ENCODE assay signal across 22 cellular contexts in genomic region chr22:49734390-49734789, GRCh38.
"Had no signal": no experiment of that assay in that cellular context is flagged by ENCODE, and none has a peak within 500 bp of the region (broad histone marks: within the 10 kb centered on the region; RNA-seq: fewer than 3 reads in every experiment).

No MANE protein-coding gene starts in this region.

- H3K9ac ChIP-seq: neural progenitor cell had no signal

- H3K27me3 ChIP-seq: neural progenitor cell had no signal

- H3K9me3 ChIP-seq: thoracic aorta had no signal

- H3K27ac Mint-ChIP-seq: activated CD8-positive, alpha-beta T cell treated with anti-CD3 and anti-CD28 coated beads for 36 hours; activated naive CD4-positive, alpha-beta T cell treated with anti-CD3 and anti-CD28 coated beads, Interleukin-2, amount 50 U/mL, for 72 hours; activated T-helper 1 cell treated with anti-CD3 and anti-CD28 coated beads, Interleukin-12 subunit alpha, Interleukin-12 subunit beta, Interleukin-2, Interleukin-4 antibody, amounts not matched to agents 30 ng/mL and 10 ng/mL and 1 ng/mL, durations not matched to agents 14 hours and 24 hours and 36 hours; brain; dendritic cell treated with granulocyte-macrophage colony-stimulating factor and Interleukin-4, amounts not matched to agents 40 ng/mL and 50 ng/mL, for 4 days; mesothelial cell of epicardium; neural progenitor cell; stimulated activated naive B cell treated with anti-CD40 and anti-IgM and Interleukin-4, amounts not matched to agents 10 μg/mL and 1 μg/mL and 100 μg/mL, for 72 hours; T-helper 17 cell; type B pancreatic cell had no signal

- H3K9me3 Mint-ChIP-seq: activated CD8-positive, alpha-beta T cell treated with anti-CD3 and anti-CD28 coated beads for 36 hours; activated T-helper 1 cell treated with anti-CD3 and anti-CD28 coated beads, Interleukin-12 subunit alpha, Interleukin-12 subunit beta, Interleukin-2, Interleukin-4 antibody, amounts not matched to agents 30 ng/mL and 10 ng/mL and 1 ng/mL, durations not matched to agents 14 hours and 24 hours and 36 hours had no signal

- ATAC-seq: activated CD8-positive, alpha-beta T cell treated with anti-CD3 and anti-CD28 coated beads for 36 hours; activated naive CD4-positive, alpha-beta T cell treated with anti-CD3 and anti-CD28 coated beads, Interleukin-2, amount 50 U/mL, for 72 hours; stimulated activated naive B cell treated with anti-CD40 and anti-IgM and Interleukin-4, amounts not matched to agents 10 μg/mL and 1 μg/mL and 100 μg/mL, for 72 hours; T-helper 17 cell had no signal

- H3K36me3 ChIP-seq: heart right ventricle, left ventricle myocardium inferior, neural progenitor cell, sigmoid colon, thoracic aorta had no signal

- DNase-seq: activated CD4-positive, alpha-beta T cell treated with anti-CD3 and anti-CD28 coated beads for 48 hours; activated CD8-positive, alpha-beta T cell treated with anti-CD3 and anti-CD28 coated beads for 36 hours; effector CD4-positive, alpha-beta T cell; erythroblast; foreskin fibroblast; heart right ventricle; left ventricle myocardium inferior; sigmoid colon; stimulated activated CD4-positive, alpha-beta T cell treated with anti-CD3 and anti-CD28 coated beads, Interleukin-2, amount 100 ng/mL, for 48 hours; stimulated activated CD8-positive, alpha-beta memory T cell treated with anti-CD3 and anti-CD28 coated beads, Interleukin-4, amount 100 ng/mL, for 48 hours; stimulated activated naive B cell treated with anti-CD40 and anti-IgM and Interleukin-4, amounts not matched to agents 10 μg/mL and 1 μg/mL and 100 μg/mL, for 72 hours; SW 1271; T-helper 17 cell had no signal

- H3K4me3 ChIP-seq: heart right ventricle, left ventricle myocardium inferior, neural progenitor cell, sigmoid colon, smooth muscle cell, thoracic aorta had no signal

- H3K36me3 Mint-ChIP-seq: brain, mesothelial cell of epicardium, neural progenitor cell, type B pancreatic cell had no signal

- H3K4me1 ChIP-seq: heart right ventricle, left ventricle myocardium inferior, neural progenitor cell, sigmoid colon had no signal

- H3K27ac ChIP-seq: heart right ventricle, left ventricle myocardium inferior, neural progenitor cell, sigmoid colon, thoracic aorta had no signal

- H3K4me1 Mint-ChIP-seq: brain, mesothelial cell of epicardium, neural progenitor cell had no signal

- H3K4me3 Mint-ChIP-seq: activated CD8-positive, alpha-beta T cell treated with anti-CD3 and anti-CD28 coated beads for 36 hours; activated T-helper 1 cell treated with anti-CD3 and anti-CD28 coated beads, Interleukin-12 subunit alpha, Interleukin-12 subunit beta, Interleukin-2, Interleukin-4 antibody, amounts not matched to agents 30 ng/mL and 10 ng/mL and 1 ng/mL, durations not matched to agents 14 hours and 24 hours and 36 hours; brain; dendritic cell treated with granulocyte-macrophage colony-stimulating factor and Interleukin-4, amounts not matched to agents 40 ng/mL and 50 ng/mL, for 4 days; mesothelial cell of epicardium; neural progenitor cell; stimulated activated naive B cell treated with anti-CD40 and anti-IgM and Interleukin-4, amounts not matched to agents 10 μg/mL and 1 μg/mL and 100 μg/mL, for 72 hours; T-helper 17 cell; type B pancreatic cell had no signal
